8 cellular contexts compared by ENCODE assay signal in genomic region chr18:21740474-21740723, GRCh38. TPM values are rescaled to one million over a fixed set of nuclear protein-coding genes. Genes with fewer than 3 reads are reported as not detected.
DNase-seq lines count a peak whose midpoint lies in the region; ATAC-seq, FAIRE-seq and TF ChIP-seq lines count a peak whose summit lies in the region.

No MANE protein-coding gene starts in this region.

- peak; percentile 98 for FAIRE-seq in kidney (lab: Jason Lieb, UNC)

- H3K9me3 ChIP-seq in mammary epithelial cell (replicated peaks; ENCODE audit: insufficient read depth, low read length) (no peaks in the 10 kb centered on the region), kidney (ENCODE audit: control insufficient read depth in 1 of 2, low read length in 2 of 2) (no peaks in the 10 kb centered on the region)

- H3K9ac ChIP-seq in mammary epithelial cell (ENCODE audit: insufficient read depth, low read length) (peak overlapping the region; percentile 93), kidney (ENCODE audit: low read length in 2 of 2) (peak overlapping the region; percentile 34 to 68)

- BruUV-seq in mammary epithelial cell (replicated peaks; lab: Mats Ljungman, UMichigan): no TSS peak

- H2AFZ ChIP-seq in mammary epithelial cell (ENCODE audit: low read depth, low read length): peak overlapping the region; percentile 98

- ATAC-seq in GM18873 (IDR thresholded peaks at IDR 0.05; ENCODE audit: low FRiP score, unreplicated experiment): peak; percentile 97
- ATAC-seq in HG03103 (IDR thresholded peaks at IDR 0.05; ENCODE audit: low read depth, unreplicated experiment): peak; percentile 96

- CTCF ChIA-PET in mammary epithelial cell (lab: Charles Lee; ENCODE audit: low non-redundant PET): interaction anchor here (0.6 to 1.3 kb wide), 3 partner anchors 12 to 249 kb away, joined by 3 to 5 read pairs (median 5); no protein-coding TSS in a partner anchor

- H3K36me3 ChIP-seq in mammary epithelial cell (ENCODE audit: insufficient read depth, low read length) (no peaks in the 10 kb centered on the region), kidney (ENCODE audit: control insufficient read depth in 1 of 2, insufficient read depth in 2 of 2, low read length in 2 of 2) (no peaks in the 10 kb centered on the region)

- H3K4me1 ChIP-seq in mammary epithelial cell (ENCODE audit: insufficient read depth, low read length) (peaks cover 7% of the 10 kb centered on the region), kidney (ENCODE audit: control insufficient read depth in 1 of 2, insufficient read depth in 1 of 2, low read depth in 1 of 2, low read length in 2 of 2) (peaks cover 0 to 6% of the 10 kb centered on the region in 2 donors)

- no peaks in the 10 kb centered on the region for H4K20me1 ChIP-seq in mammary epithelial cell (ENCODE audit: insufficient read depth, low read length)

- H3K27ac ChIP-seq in mammary epithelial cell (ENCODE audit: insufficient read depth, low read depth, low read length) (peak overlapping the region; percentile 91), kidney (ENCODE audit: low read depth in 2 of 2, low read length in 2 of 2) (peak overlapping the region; percentile 40 to 99)

- intact Hi-C loops in mammary epithelial cell (cut with micrococcal nuclease): loop anchor here (1.0 to 2.0 kb wide), 2 partner anchors 36 to 128 kb away; partner anchors contain the start of genes ABHD3 and SNRPD1
- intact Hi-C loops in kidney (cut with DNase I): no loop called here

- dilution Hi-C loops in mammary epithelial cell (cut with HindIII; ENCODE audit: low sequenced_read_pairs): no loop called here

- in situ Hi-C loops in mammary epithelial cell (cut with MboI; ENCODE audit: low sequenced_read_pairs in 2 of 2): no loop called here

- H3K79me2 ChIP-seq in mammary epithelial cell (ENCODE audit: insufficient read depth, low read length): peaks cover 40% of the 10 kb centered on the region

- peak overlapping the region; percentile 81 for H3K4me3 ChIP-seq in AG09309 (ENCODE audit: control insufficient read depth, low read depth, low read length)
- peak overlapping the region; percentile 31 to 94 (median 79) for H3K4me3 ChIP-seq in mammary epithelial cell (replicated peaks in 1 of 3; ENCODE audit: insufficient read depth in 1 of 3, low read depth in 2 of 3, low read length in 3 of 3)
- H3K4me3 ChIP-seq in kidney (ENCODE audit: low read length in 2 of 2): peak overlapping the region; percentile 60 to 79

- TF ChIP-seq CTCF in AG09309 (IDR thresholded peaks at IDR 0.05; ENCODE audit: control insufficient read depth, insufficient read depth, low read depth, low read length, missing control alignments) (no peak), mammary epithelial cell (conservative IDR thresholded peaks at IDR 0.05 in 1 of 2, IDR thresholded peaks at IDR 0.05 in 1 of 2; ENCODE audit: extremely low read depth in 1 of 2, insufficient read depth in 1 of 2, low read depth in 1 of 2, low read length in 2 of 2) (no peak), kidney (IDR thresholded peaks at IDR 0.05; ENCODE audit: borderline replicate concordance, extremely low read depth, insufficient read depth) (no peak)

- peak; percentile 78 for DNase-seq in AG09309 (ENCODE audit: low read depth)
- peak; percentile 94 for DNase-seq in SIG-M5 treated with dmso at 0.1 percent for 504 hours (lab: John Stamatoyannopoulos, UW; ENCODE audit: unreplicated experiment)
- DNase-seq in mammary epithelial cell: no peak
- no peak for DNase-seq in kidney
- peak; percentile 99 for DNase-seq in stimulated activated CD4-positive, alpha-beta T cell treated with anti-CD3 and anti-CD28 coated beads, Interleukin-4, amount 100 ng/mL, for 24 hours
- no peak for DNase-seq in HT-29 (ENCODE audit: low spot score)

- 8% methylated on average over 5 of the region's 14 CpGs for WGBS in mammary epithelial cell (ENCODE audit: low coverage, missing lambda C conversion rate)

- peak overlapping the region; percentile 75 for H3K4me2 ChIP-seq in mammary epithelial cell (ENCODE audit: insufficient read depth, low read depth, low read length)

- H3K27me3 ChIP-seq in mammary epithelial cell (ENCODE audit: insufficient read depth, low read length): no peaks in the 10 kb centered on the region

RNA-seq across cellular contexts. Expression of gene MIB1, which starts 0.2 kb away (rescaled TPM):
- total RNA-seq in mammary epithelial cell: 10 to 100 TPM; 46.8 to 64.0 TPM
- 15.2 TPM for polyA plus RNA-seq in mammary epithelial cell
- 93.5 TPM for polyA minus RNA-seq in mammary epithelial cell
- 38.6 TPM for total RNA-seq in kidney
- 4.5 TPM for polyA plus RNA-seq in kidney (ENCODE audit: insufficient read depth, low read depth, low replicate concordance)
- total RNA-seq in HT-29 (2014; rRNA removed; shearing (Covaris generic)): 10.9 and 12.3 TPM in 2 replicates

RNA-seq across cellular contexts. Expression of gene ABHD3, which starts 35.8 kb away (rescaled TPM):
- total RNA-seq in mammary epithelial cell: 10 to 100 TPM; 14.7 to 19.6 TPM
- polyA plus RNA-seq in mammary epithelial cell: 14.1 TPM
- polyA minus RNA-seq in mammary epithelial cell: 0.72 TPM
- 18.9 TPM for total RNA-seq in kidney
- 13.1 TPM for polyA plus RNA-seq in kidney (ENCODE audit: insufficient read depth, low read depth, low replicate concordance)
- 15.2 and 16.5 TPM in 2 replicates for total RNA-seq in HT-29 (2014; rRNA removed; shearing (Covaris generic))

Comparison
In these comparisons a context has a peak if more than half of its experiments do, and no peak if none do; other contexts are left out.
1. DNase-seq: peak in AG09309 (single experiment), SIG-M5 treated with dmso at 0.1 percent for 504 hours (single experiment) and stimulated activated CD4-positive, alpha-beta T cell treated with anti-CD3 and anti-CD28 coated beads, Interleukin-4, amount 100 ng/mL, for 24 hours (single experiment); none in mammary epithelial cell (single experiment), kidney (single experiment) and HT-29 (single experiment).
2. Peak in every context shown above with its lines, with median percentiles within 50 percentile points of each other: H3K4me3 ChIP-seq.